ENCODE assay signal across 8 cellular contexts in genomic region chr11:64862914-64863313, GRCh38. TPM values are rescaled to one million over a fixed set of nuclear protein-coding genes. Genes with fewer than 3 reads are reported as not detected.
DNase-seq lines count a peak whose midpoint lies in the region; ATAC-seq and TF ChIP-seq lines count a peak whose summit lies in the region.

No MANE protein-coding gene starts in this region.

- peak overlapping the region; percentile 78 for H3K4me3 Mint-ChIP-seq in activated T-helper 17 cell treated with anti-CD3 and anti-CD28 coated beads, Interleukin-2, amount 50 U/mL, for 72 hours
- peak overlapping the region; percentile 65 to 95 (median 72) for H3K4me3 Mint-ChIP-seq in immature natural killer cell

- TF ChIP-seq CTCF in HL-60 (IDR thresholded peaks at IDR 0.05; ENCODE audit: insufficient read depth, low read length) (no peak), stomach (IDR thresholded peaks at IDR 0.05) (no peak)

- peaks cover 21 to 28% (median 24%) of the 10 kb centered on the region in 4 donors for H3K36me3 ChIP-seq in stomach

- intact Hi-C loops in stomach (cut with DNase I; ENCODE audit: low total_unique reads) = no loop called here

- H3K36me3 Mint-ChIP-seq in activated T-helper 17 cell treated with anti-CD3 and anti-CD28 coated beads, Interleukin-2, amount 50 U/mL, for 72 hours (ENCODE audit: low read depth) = peaks cover 66% of the 10 kb centered on the region
- H3K36me3 Mint-ChIP-seq in immature natural killer cell = peaks cover 8 to 17% (median 13%) of the 10 kb centered on the region in 3 donors

- no peak overlapping the region for H3K4me3 ChIP-seq in HL-60 (replicated peaks; ENCODE audit: insufficient read depth, low read length)
- H3K4me3 ChIP-seq in stomach = peak overlapping the region in 1 of 4 donors; percentile 23

- H3K27ac ChIP-seq in HL-60 (replicated peaks) (peak overlapping the region; percentile 94), stomach (peak overlapping the region; percentile 46 to 94 (median 92))

- H3K27me3 ChIP-seq in HL-60 (ENCODE audit: insufficient read depth, poor library complexity, severe bottlenecking) (no peaks in the 10 kb centered on the region), stomach (no peaks in the 10 kb centered on the region)

- peaks cover 36% of the 10 kb centered on the region for H3K4me1 Mint-ChIP-seq in activated T-helper 17 cell treated with anti-CD3 and anti-CD28 coated beads, Interleukin-2, amount 50 U/mL, for 72 hours
- peaks cover 90 to 91% of the 10 kb centered on the region in 2 donors for H3K4me1 Mint-ChIP-seq in immature natural killer cell

- WGBS in stomach, 5 donors = 40 to 68% (median 53%) methylated on average over 9 of the region's 9 CpGs

- DNase-seq in HL-60 (ENCODE audit: low read depth in 1 of 2, low spot score in 1 of 2) (no peak), immature natural killer cell (no peak), stomach (no peak), globus pallidus (ENCODE audit: low spot score) (no peak), mucosa of gallbladder (ENCODE audit: low spot score) (no peak), NCI-H1694 (lab: John Stamatoyannopoulos, UW) (no peak)

- peak overlapping the region; percentile 93 for H3K27ac Mint-ChIP-seq in activated T-helper 17 cell treated with anti-CD3 and anti-CD28 coated beads, Interleukin-2, amount 50 U/mL, for 72 hours
- peak overlapping the region; percentile 90 to 99 (median 98) for H3K27ac Mint-ChIP-seq in immature natural killer cell

- no peak for TF ChIP-seq POLR2A in stomach (IDR thresholded peaks at IDR 0.05)

- no peaks in the 10 kb centered on the region for H3K9me3 ChIP-seq in stomach

- no peak for TF ChIP-seq EP300 in stomach (IDR thresholded peaks at IDR 0.05)

- no peaks in the 10 kb centered on the region for H3K27me3 Mint-ChIP-seq in activated T-helper 17 cell treated with anti-CD3 and anti-CD28 coated beads, Interleukin-2, amount 50 U/mL, for 72 hours
- peaks cover 4 to 31% (median 25%) of the 10 kb centered on the region in 3 donors for H3K27me3 Mint-ChIP-seq in immature natural killer cell (ENCODE audit: low read depth in 3 of 3)

- no peak for ATAC-seq in activated T-helper 17 cell treated with anti-CD3 and anti-CD28 coated beads, Interleukin-2, amount 50 U/mL, for 72 hours (replicated peaks)
- no peak for ATAC-seq in HG02885 (IDR thresholded peaks at IDR 0.05; ENCODE audit: poor library complexity, unreplicated experiment)

- no peaks in the 10 kb centered on the region for H3K9me3 Mint-ChIP-seq in activated T-helper 17 cell treated with anti-CD3 and anti-CD28 coated beads, Interleukin-2, amount 50 U/mL, for 72 hours
- H3K9me3 Mint-ChIP-seq in immature natural killer cell = no peaks in the 10 kb centered on the region

- H3K4me1 ChIP-seq in stomach = peaks cover 67 to 97% (median 74%) of the 10 kb centered on the region in 4 donors

RNA-seq across cellular contexts. Expression of gene EHD1, which starts 15.5 kb away (rescaled TPM):
- total RNA-seq in activated T-helper 17 cell treated with anti-CD3 and anti-CD28 coated beads, Interleukin-2, amount 50 U/mL, for 72 hours = 100 to 1,000 TPM in 1 of 2 donors, 10 to 100 TPM in 1; 96.5 to 107 TPM
- polyA plus RNA-seq in immature natural killer cell (100 to 1,000 TPM; 136 to 247 (median 160) TPM), stomach (10 to 100 TPM; 17.9 to 24.6 (median 19.4) TPM)
- total RNA-seq in stomach (100 to 1,000 TPM in 2 of 5 donors, 10 to 100 TPM in 3; 23.3 to 160 (median 56.2) TPM), mucosa of gallbladder (85.6 TPM)

RNA-seq across cellular contexts. Expression of gene CDC42BPG, which starts 18.5 kb away (rescaled TPM):
- total RNA-seq in activated T-helper 17 cell treated with anti-CD3 and anti-CD28 coated beads, Interleukin-2, amount 50 U/mL, for 72 hours = under 1 TPM; 0.37 to 0.71 TPM
- polyA plus RNA-seq in immature natural killer cell (under 1 TPM in 2 of 3 donors, not detected in 1; 0.13 to 0.22 TPM), stomach (10 to 100 TPM in 2 of 3 donors, 1 to 10 TPM in 1; 8.9 to 20.0 (median 10.9) TPM)
- total RNA-seq in stomach (10 to 100 TPM; 10.3 to 66.5 (median 53.3) TPM), mucosa of gallbladder (37.1 TPM)

RNA-seq across cellular contexts. Expression of gene MEN1, which starts 52.6 kb away (rescaled TPM):
- total RNA-seq in activated T-helper 17 cell treated with anti-CD3 and anti-CD28 coated beads, Interleukin-2, amount 50 U/mL, for 72 hours = 10 to 100 TPM; 17.9 to 28.2 TPM
- polyA plus RNA-seq in immature natural killer cell = 10 to 100 TPM; 15.3 to 36.1 (median 27.1) TPM
- total RNA-seq in stomach = 10 to 100 TPM in 4 of 5 donors, 1 to 10 TPM in 1; 9.4 to 62.5 (median 16.9) TPM
- polyA plus RNA-seq in stomach = 10 to 100 TPM; 12.9 to 16.4 (median 13.6) TPM
- total RNA-seq in mucosa of gallbladder = 34.8 TPM

RNA-seq across cellular contexts. Expression of gene ATG2A, which starts 54.1 kb away (rescaled TPM):
- 10 to 100 TPM; 20.9 to 23.1 TPM for total RNA-seq in activated T-helper 17 cell treated with anti-CD3 and anti-CD28 coated beads, Interleukin-2, amount 50 U/mL, for 72 hours
- 10 to 100 TPM in 1 of 3 donors, 1 to 10 TPM in 2; 3.7 to 10.0 (median 6.7) TPM for polyA plus RNA-seq in immature natural killer cell
- 10 to 100 TPM; 14.3 to 77.6 (median 46.1) TPM for total RNA-seq in stomach
- 10 to 100 TPM; 12.2 to 18.7 (median 16.3) TPM for polyA plus RNA-seq in stomach
- total RNA-seq in mucosa of gallbladder = 39.3 TPM

RNA-seq across cellular contexts. Expression of gene MAP4K2, which starts 59.9 kb away (rescaled TPM):
- 10 to 100 TPM; 65.9 to 82.5 TPM for total RNA-seq in activated T-helper 17 cell treated with anti-CD3 and anti-CD28 coated beads, Interleukin-2, amount 50 U/mL, for 72 hours
- polyA plus RNA-seq in immature natural killer cell (10 to 100 TPM in 2 of 3 donors, 1 to 10 TPM in 1; 9.2 to 16.4 (median 15.9) TPM), stomach (10 to 100 TPM; 13.0 to 20.9 (median 13.8) TPM)
- total RNA-seq in stomach (10 to 100 TPM in 2 of 5 donors, 1 to 10 TPM in 3; 2.3 to 66.9 (median 9.0) TPM), mucosa of gallbladder (23.1 TPM)

Comparison
In these comparisons a context has a peak if more than half of its experiments do, and no peak if none do; other contexts are left out.
1. RNA of gene CDC42BPG, which starts 18.5 kb away (total RNA-seq): 10.3 to 66.5 TPM in stomach and 37.1 TPM in mucosa of gallbladder (single experiment); 0.37 to 0.71 TPM in activated T-helper 17 cell treated with anti-CD3 and anti-CD28 coated beads, Interleukin-2, amount 50 U/mL, for 72 hours; every median in the first group is over 4 times any median in the second.